11 cellular contexts compared by ENCODE assay signal in genomic region chr18:49400398-49401072, GRCh38. TPM values are rescaled to one million over a fixed set of nuclear protein-coding genes. Genes with fewer than 3 reads are reported as not detected.
DNase-seq lines count a peak whose midpoint lies in the region; ATAC-seq and TF ChIP-seq lines count a peak whose summit lies in the region.
"Had no signal": no experiment of that assay in that cellular context is flagged by ENCODE, and none has a peak within 500 bp of the region (broad histone marks: within the 10 kb centered on the region; RNA-seq: fewer than 3 reads in every experiment).

No MANE protein-coding gene starts in this region.

- no peaks in the 10 kb centered on the region for H3K27me3 ChIP-seq in left ventricle myocardium inferior (ENCODE audit: low read depth)

- ATAC-seq in GM18511 (IDR thresholded peaks at IDR 0.05; ENCODE audit: unreplicated experiment) (peak; percentile 70), HG02798 (IDR thresholded peaks at IDR 0.05; ENCODE audit: poor library complexity, unreplicated experiment) (peak; percentile 44), natural killer cell (no peak)

- no peaks in the 10 kb centered on the region for H3K9me3 ChIP-seq in left ventricle myocardium inferior (replicated peaks)

- peaks cover 22% of the 10 kb centered on the region for H3K4me1 ChIP-seq in left ventricle myocardium inferior

- no peaks in the 10 kb centered on the region for H3K27me3 Mint-ChIP-seq in brain
- no peaks in the 10 kb centered on the region for H3K27me3 Mint-ChIP-seq in natural killer cell (ENCODE audit: low read depth in 2 of 2)

- H3K36me3 ChIP-seq in left ventricle myocardium inferior = no peaks in the 10 kb centered on the region

- no peak overlapping the region for H3K4me3 ChIP-seq in left ventricle myocardium inferior

- H3K36me3 Mint-ChIP-seq in brain (peaks cover 14% of the 10 kb centered on the region), natural killer cell (no peaks in the 10 kb centered on the region)

- H3K4me1 Mint-ChIP-seq in brain = peaks cover 18% of the 10 kb centered on the region
- peaks cover 44 to 55% of the 10 kb centered on the region in 2 donors for H3K4me1 Mint-ChIP-seq in natural killer cell

- no peak for TF ChIP-seq CTCF in brain (conservative IDR thresholded peaks at IDR 0.05)
- TF ChIP-seq CTCF in natural killer cell (IDR thresholded peaks at IDR 0.05) = no peak
- no peak for TF ChIP-seq CTCF in left ventricle myocardium inferior (IDR thresholded peaks at IDR 0.05; ENCODE audit: borderline replicate concordance)

- H3K4me3 Mint-ChIP-seq in brain (peak overlapping the region in 2 of 5 experiments; percentile 1 to 40), natural killer cell (no peak overlapping the region)
- H3K4me3 Mint-ChIP-seq: endodermal cell had no signal

- DNase-seq in natural killer cell (no peak), NCI-H1694 (lab: John Stamatoyannopoulos, UW) (no peak), NCI-H1436 (lab: John Stamatoyannopoulos, UW) (no peak), left ventricle myocardium inferior (no peak), NOMO-1 treated with dmso at 0.1 percent for 144 hours (lab: John Stamatoyannopoulos, UW; ENCODE audit: unreplicated experiment) (no peak)
- DNase-seq: activated CD4-positive, alpha-beta T cell treated with anti-CD3 and anti-CD28 coated beads for 4 hours; endodermal cell had no signal

- peak overlapping the region in 4 of 5 experiments; percentile 37 to 85 (median 56) for H3K27ac Mint-ChIP-seq in brain
- H3K27ac Mint-ChIP-seq in natural killer cell = peak overlapping the region; percentile 15 to 83
- H3K27ac Mint-ChIP-seq: endodermal cell had no signal

- intact Hi-C loops in natural killer cell (cut with micrococcal nuclease) = no loop called here
- intact Hi-C loops in left ventricle myocardium inferior (cut with micrococcal nuclease) = no loop called here

- H3K9me3 Mint-ChIP-seq in brain (peaks cover 0 to 7% (median 3%) of the 10 kb centered on the region in 5 experiments), natural killer cell (no peaks in the 10 kb centered on the region)

- no peak overlapping the region for H3K27ac ChIP-seq in left ventricle myocardium inferior (replicated peaks)
- H3K27ac ChIP-seq: HL-60 had no signal

RNA-seq across cellular contexts. Expression of gene DYM, which starts 59.9 kb away (rescaled TPM):
- 58.0 TPM for polyA plus RNA-seq in brain (ENCODE audit: insufficient read depth, low read depth, low replicate concordance)
- total RNA-seq in natural killer cell (10 to 100 TPM; 78.2 to 81.3 (median 78.4) TPM), left ventricle myocardium inferior (41.2 TPM)

Comparison
In these comparisons a context has a peak if more than half of its experiments do, and no peak if none do; other contexts are left out.
1. ATAC-seq: peak in GM18511 (single experiment) and HG02798 (single experiment); none in natural killer cell (0 of 3).